Comparison of ENCODE assay signal across 8 cellular contexts in the genomic region with DNA sequence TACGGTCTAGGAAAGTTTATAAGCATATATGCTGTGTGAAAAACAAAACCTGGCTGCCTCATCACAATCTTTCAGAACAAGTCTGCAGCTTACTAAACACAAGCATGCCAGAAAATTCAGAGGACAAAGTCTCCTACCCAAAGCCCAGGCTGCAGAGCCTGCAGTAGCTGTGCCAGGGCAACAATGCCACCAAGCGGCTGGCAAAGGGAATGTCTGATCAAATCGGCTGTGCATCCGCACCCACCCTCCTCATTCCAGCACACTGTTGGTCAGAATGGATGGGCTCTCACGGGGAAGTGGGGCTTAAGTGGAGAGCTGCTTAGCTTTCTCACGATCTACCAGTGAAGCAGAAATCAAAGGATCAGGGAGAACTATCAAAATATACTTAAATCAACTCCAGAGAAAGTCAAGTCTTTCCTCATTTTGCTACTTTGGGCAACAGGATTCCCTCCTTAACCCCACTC.
DNase-seq lines count a peak whose midpoint lies in the region; ATAC-seq and TF ChIP-seq lines count a peak whose summit lies in the region.

No MANE protein-coding gene starts in this region.

- H3K4me2 ChIP-seq in SU-DHL-6 (ENCODE audit: low read depth, low read length, poor library complexity, severe bottlenecking) = peak overlapping the region; percentile 49

- TF ChIP-seq POLR2A in GM18951 (IDR thresholded peaks at IDR 0.05; ENCODE audit: extremely low read depth, insufficient read depth, insufficient read length) = peak; percentile 29

- intact Hi-C loops in left ventricle myocardium inferior (cut with micrococcal nuclease) = loop anchor here (10.0 kb wide), 1 partner anchor 214 kb away; no protein-coding TSS in a partner anchor

- H3K4me1 ChIP-seq in left ventricle myocardium inferior = peaks cover 63% of the 10 kb centered on the region

- peaks cover 55% of the 10 kb centered on the region for H3F3A ChIP-seq in SU-DHL-6 (ENCODE audit: insufficient read depth)

- H3K27me3 ChIP-seq in SU-DHL-6 (ENCODE audit: low read length) (no peaks in the 10 kb centered on the region), left ventricle myocardium inferior (ENCODE audit: low read depth) (no peaks in the 10 kb centered on the region)

- DNase-seq in AG09309 (ENCODE audit: low read depth) (peak; percentile 64), NCI-H1092 (lab: John Stamatoyannopoulos, UW) (peak; percentile 20), amniotic epithelial cell (ENCODE audit: low read depth) (peak; percentile 85), left ventricle myocardium inferior (peak; percentile 65), putamen (ENCODE audit: low spot score) (peak; percentile 86)

- no peaks in the 10 kb centered on the region for H3K9me3 ChIP-seq in SU-DHL-6 (ENCODE audit: insufficient read depth, low read length)
- H3K9me3 ChIP-seq in left ventricle myocardium inferior (replicated peaks) = no peaks in the 10 kb centered on the region

- H3K9ac ChIP-seq in SU-DHL-6 (ENCODE audit: low read length) = peak overlapping the region; percentile 51

- peaks cover 85% of the 10 kb centered on the region for H3K79me2 ChIP-seq in SU-DHL-6 (ENCODE audit: insufficient read depth, low read length)

- H2AFZ ChIP-seq in SU-DHL-6 (ENCODE audit: low read depth, low read length, severe bottlenecking) = no peak overlapping the region

- in situ Hi-C loops in GM18951 (cut with MboI; ENCODE audit: low sequenced_read_pairs, unreplicated experiment) = no loop called here

- H4K20me1 ChIP-seq in SU-DHL-6 (ENCODE audit: low read depth, low read length) = no peaks in the 10 kb centered on the region

- H3K36me3 ChIP-seq in SU-DHL-6 (ENCODE audit: low read length) = peaks cover 25% of the 10 kb centered on the region
- peaks cover 16% of the 10 kb centered on the region for H3K36me3 ChIP-seq in left ventricle myocardium inferior

- H3K9me2 ChIP-seq in SU-DHL-6 (replicated peaks; ENCODE audit: insufficient read depth, low read length) = no peaks in the 10 kb centered on the region

- TF ChIP-seq CTCF in AG09309 (IDR thresholded peaks at IDR 0.05; ENCODE audit: control insufficient read depth, insufficient read depth, low read depth, low read length, missing control alignments) (peak; percentile 95), SU-DHL-6 (IDR thresholded peaks at IDR 0.05; ENCODE audit: insufficient read depth, low read length, poor library complexity, severe bottlenecking) (peak; percentile 82), left ventricle myocardium inferior (IDR thresholded peaks at IDR 0.05; ENCODE audit: borderline replicate concordance) (peak; percentile 87)

- H3K27ac ChIP-seq in SU-DHL-6 (ENCODE audit: low read depth, low read length) = peak overlapping the region; percentile 95
- H3K27ac ChIP-seq in left ventricle myocardium inferior (replicated peaks) = peak overlapping the region; percentile 47

- no peak overlapping the region for H3K4me3 ChIP-seq in AG09309 (ENCODE audit: control insufficient read depth, low read depth, low read length)
- peak overlapping the region; percentile 12 for H3K4me3 ChIP-seq in SU-DHL-6 (ENCODE audit: insufficient read depth, low read length, poor library complexity, severe bottlenecking)
- H3K4me3 ChIP-seq in left ventricle myocardium inferior = no peak overlapping the region

- no peak for ATAC-seq in GM18520 (IDR thresholded peaks at IDR 0.05; ENCODE audit: unreplicated experiment)

Comparison
In these comparisons a context has a peak if more than half of its experiments do, and no peak if none do; other contexts are left out.
1. DNase-seq: peak in every context shown above with its lines; median percentile 86 in putamen; 85 in amniotic epithelial cell; 65 in left ventricle myocardium inferior; 64 in AG09309; 20 in NCI-H1092.